Comparison of ENCODE assay signal across 8 cellular contexts in genomic region chr17:21376835-21377690, GRCh38. TPM values are rescaled to one million over a fixed set of nuclear protein-coding genes. Genes with fewer than 3 reads are reported as not detected.
A peak's percentile ranks its signal among the peaks of the same experiment; 100 is the strongest.
DNase-seq lines count a peak whose midpoint lies in the region; ATAC-seq and TF ChIP-seq lines count a peak whose summit lies in the region.

No MANE protein-coding gene starts in this region.

- no peak for ATAC-seq in naive B cell (ENCODE audit: low read depth in 2 of 2)
- ATAC-seq in GM21381 (IDR thresholded peaks at IDR 0.05; ENCODE audit: unreplicated experiment) = no peak

- no peak for TF ChIP-seq CTCF in epithelial cell of proximal tubule (conservative IDR thresholded peaks at IDR 0.05; ENCODE audit: low read depth, low read length)

- H3K4me3 ChIP-seq in epithelial cell of proximal tubule (ENCODE audit: low read depth, low read length) = peak overlapping the region; percentile 66

- H3K27me3 Mint-ChIP-seq in naive B cell = peaks cover 16 to 77% (median 43%) of the 10 kb centered on the region in 3 donors

- peaks cover 9 to 38% (median 29%) of the 10 kb centered on the region in 3 donors for H3K4me1 Mint-ChIP-seq in naive B cell

- peak; percentile 55 for DNase-seq in AG08395 (ENCODE audit: low spot score)
- peak; percentile 12 for DNase-seq in KBM-7
- no peak for DNase-seq in epithelial cell of proximal tubule (ENCODE audit: low read depth)
- DNase-seq in naive B cell = no peak
- DNase-seq in DMS114 treated with DMSO at 0.1 percent for 48 hours (lab: John Stamatoyannopoulos, UW; ENCODE audit: unreplicated experiment) = no peak
- DNase-seq in NCI-H774 (lab: John Stamatoyannopoulos, UW) = no peak
- DNase-seq in cerebellar nuclear complex (lab: John Stamatoyannopoulos, UW) = no peak

- H3K9me3 Mint-ChIP-seq in naive B cell = no peaks in the 10 kb centered on the region

- H3K4me3 Mint-ChIP-seq in naive B cell = peak overlapping the region; percentile 30 to 74 (median 68)

- H3K27ac Mint-ChIP-seq in naive B cell = no peak overlapping the region

- peaks cover 0 to 8% of the 10 kb centered on the region in 2 donors for H3K36me3 Mint-ChIP-seq in naive B cell

- in situ Hi-C loops in KBM-7 (cut with MboI; ENCODE audit: low pct_unique_long_range_greater_than_20kb, low sequenced_read_pairs) = no loop called here

RNA-seq across cellular contexts. Expression of gene KCNJ12, which starts 0.9 kb away (rescaled TPM):
- total RNA-seq in epithelial cell of proximal tubule = 0.06 and 0.14 TPM in 2 replicates
- polyA plus RNA-seq in naive B cell (ENCODE audit: low read depth in 6 of 6) = not detected

Comparison
In these comparisons a context has a peak if more than half of its experiments do, and no peak if none do; other contexts are left out.
1. DNase-seq: peak in AG08395 (single experiment) and KBM-7 (single experiment); none in epithelial cell of proximal tubule (single experiment), naive B cell (single experiment), DMS114 treated with DMSO at 0.1 percent for 48 hours (single experiment), NCI-H774 (single experiment) and cerebellar nuclear complex (0 of 2).